In genomic region chr6:49541210-49541724, GRCh38 we compare ENCODE assay signal across 1 cellular context.
A peak's percentile ranks its signal among the peaks of the same experiment; 100 is the strongest.
TF ChIP-seq lines count a peak whose summit lies in the region.

No MANE protein-coding gene starts in this region.

TF ChIP-seq in K562, 482 proteins besides CTCF, POLR2A, EP300 and RAD21 (continued from another document and continues in another):
- TF ChIP-seq AFF4 (CRISPR knock-in tag; IDR thresholded peaks at IDR 0.05) (no peak), TEAD4 (IDR thresholded peaks at IDR 0.05; ENCODE audit: low read length) (peak; percentile 11; the same call in 1 of the 2 replicates), TEAD4 (CRISPR knock-in tag; IDR thresholded peaks at IDR 0.05; ENCODE audit: borderline replicate concordance) (no peak), ZNF75A (CRISPR knock-in tag; IDR thresholded peaks at IDR 0.05) (no peak), ZNF143 (CRISPR knock-in tag; IDR thresholded peaks at IDR 0.05) (no peak), ZFP1 (CRISPR knock-in tag; IDR thresholded peaks at IDR 0.05) (no peak), ETV6 (IDR thresholded peaks at IDR 0.05; ENCODE audit: borderline replicate concordance in 1 of 2, low read depth in 2 of 2, low read length in 1 of 2) (no peak), ETV6 (CRISPR knock-in tag; IDR thresholded peaks at IDR 0.05; ENCODE audit: borderline replicate concordance) (no peak), ZNF655 (CRISPR knock-in tag; IDR thresholded peaks at IDR 0.05) (no peak), RBM14 (IDR thresholded peaks at IDR 0.05; ENCODE audit: borderline replicate concordance, insufficient read depth, low read depth, low read length) (no peak), JUNB (CRISPR knock-in tag; conservative IDR thresholded peaks at IDR 0.05) (no peak), CHD2 (IDR thresholded peaks at IDR 0.05; ENCODE audit: low read depth, low read length) (no peak), ZNF224 (CRISPR knock-in tag; IDR thresholded peaks at IDR 0.05) (no peak), TFAP4 (CRISPR knock-in tag; IDR thresholded peaks at IDR 0.05; ENCODE audit: borderline replicate concordance) (no peak), CBFB (CRISPR knock-in tag; IDR thresholded peaks at IDR 0.05) (no peak), KLF1 (tag; IDR thresholded peaks at IDR 0.05) (no peak), ZFP36 (IDR thresholded peaks at IDR 0.05; ENCODE audit: low read depth, low read length, partially characterized antibody) (no peak), MEF2D (tag; conservative IDR thresholded peaks at IDR 0.05; ENCODE audit: low read depth) (no peak), ETV1 (tag; conservative IDR thresholded peaks at IDR 0.05; ENCODE audit: low read depth) (peak; percentile 73), POLR2AphosphoS2 (IDR thresholded peaks at IDR 0.05; ENCODE audit: low read length) (no peak), ZNF263 (CRISPR knock-in tag; IDR thresholded peaks at IDR 0.05; ENCODE audit: borderline replicate concordance) (no peak), HSF4 (CRISPR knock-in tag; IDR thresholded peaks at IDR 0.05; ENCODE audit: borderline replicate concordance) (no peak), ZNF512 (tag; IDR thresholded peaks at IDR 0.05) (no peak), BCOR (IDR thresholded peaks at IDR 0.05) (no peak), SETDB1 (IDR thresholded peaks at IDR 0.05; ENCODE audit: low read length) (no peak), SRSF9 (IDR thresholded peaks at IDR 0.05; ENCODE audit: borderline replicate concordance, low read depth, low read length) (no peak), SMAD1 (IDR thresholded peaks at IDR 0.05; ENCODE audit: low read depth, low read length, partially characterized antibody) (no peak), MAFF (IDR thresholded peaks at IDR 0.05; ENCODE audit: low read length) (peak; percentile 94), HES1 (IDR thresholded peaks at IDR 0.05; ENCODE audit: low read depth) (no peak), ZNF274 (IDR thresholded peaks at IDR 0.05; ENCODE audit: borderline replicate concordance, low read depth, low read length) (no peak), ELF4 (CRISPR knock-in tag; IDR thresholded peaks at IDR 0.05) (no peak), PHB (CRISPR knock-in tag; IDR thresholded peaks at IDR 0.05) (no peak), EZH2 (IDR thresholded peaks at IDR 0.05; ENCODE audit: borderline replicate concordance, low read depth, low read length) (no peak), ZNF436 (CRISPR knock-in tag; IDR thresholded peaks at IDR 0.05) (no peak), EGR1 (conservative IDR thresholded peaks at IDR 0.05) (no peak), MECOM (CRISPR knock-in tag; IDR thresholded peaks at IDR 0.05) (no peak), PTTG1 (tag; IDR thresholded peaks at IDR 0.05; ENCODE audit: low read depth) (no peak), FOXP1 (CRISPR knock-in tag; IDR thresholded peaks at IDR 0.05) (no peak), BRCA1 (IDR thresholded peaks at IDR 0.05) (no peak), BRCA1 (CRISPR knock-in tag; IDR thresholded peaks at IDR 0.05) (no peak), PHTF2 (CRISPR knock-in tag; IDR thresholded peaks at IDR 0.05) (no peak), ZBTB11 (CRISPR knock-in tag; IDR thresholded peaks at IDR 0.05) (no peak), PRMT5 (CRISPR knock-in tag; IDR thresholded peaks at IDR 0.05) (no peak), PURB (CRISPR knock-in tag; IDR thresholded peaks at IDR 0.05; ENCODE audit: low read depth) (no peak), SOX6 (IDR thresholded peaks at IDR 0.05) (peak; percentile 68), ZFX (CRISPR knock-in tag; IDR thresholded peaks at IDR 0.05) (no peak), SNAPC5 (CRISPR knock-in tag; IDR thresholded peaks at IDR 0.05) (no peak), FOXK2 (conservative IDR thresholded peaks at IDR 0.05 in 1 of 2, IDR thresholded peaks at IDR 0.05 in 1 of 2; ENCODE audit: low read depth in 2 of 2) (no peak), SAFB2 (IDR thresholded peaks at IDR 0.05; ENCODE audit: borderline replicate concordance, low read depth, low read length, severe bottlenecking) (no peak), DDX20 (tag; IDR thresholded peaks at IDR 0.05; ENCODE audit: low read depth) (no peak), ELF1 (tag; IDR thresholded peaks at IDR 0.05) (no peak), OTX1 (CRISPR knock-in tag; IDR thresholded peaks at IDR 0.05) (no peak), CBX8 (IDR thresholded peaks at IDR 0.05; ENCODE audit: borderline replicate concordance, extremely low read depth, low read depth, low read length, poor library complexity, severe bottlenecking) (no peak), MXD1 (CRISPR knock-in tag; IDR thresholded peaks at IDR 0.05; ENCODE audit: borderline replicate concordance, poor library complexity, severe bottlenecking) (no peak), KAT7 (CRISPR knock-in tag; IDR thresholded peaks at IDR 0.05; ENCODE audit: borderline replicate concordance) (no peak), ZC3H4 (CRISPR knock-in tag; IDR thresholded peaks at IDR 0.05; ENCODE audit: borderline replicate concordance) (no peak), SNIP1 (IDR thresholded peaks at IDR 0.05; ENCODE audit: low read depth) (no peak), RNF219 (CRISPR knock-in tag; IDR thresholded peaks at IDR 0.05) (no peak), STAT5B (CRISPR knock-in tag; IDR thresholded peaks at IDR 0.05) (no peak), MYBL2 (IDR thresholded peaks at IDR 0.05; ENCODE audit: low read depth) (peak; percentile 36; the same call in 1 of the 2 replicates), MYBL2 (CRISPR knock-in tag; IDR thresholded peaks at IDR 0.05; ENCODE audit: borderline replicate concordance) (no peak), MYC (IDR thresholded peaks at IDR 0.05; ENCODE audit: low read depth, low read length) (no peak), MYC (CRISPR knock-in tag; IDR thresholded peaks at IDR 0.05; ENCODE audit: borderline replicate concordance, low read depth) (no peak), TSC22D4 (tag; IDR thresholded peaks at IDR 0.05) (no peak), ZNF77 (CRISPR knock-in tag; IDR thresholded peaks at IDR 0.05) (no peak), RBM22 (IDR thresholded peaks at IDR 0.05; ENCODE audit: low read depth, low read length, poor library complexity, severe bottlenecking) (no peak), GTF2E2 (tag; IDR thresholded peaks at IDR 0.05) (no peak), ZNF347 (CRISPR knock-in tag; IDR thresholded peaks at IDR 0.05; ENCODE audit: low read depth) (no peak), HNRNPL (IDR thresholded peaks at IDR 0.05; ENCODE audit: low read depth, low read length) (no peak), ZFP30 (CRISPR knock-in tag; IDR thresholded peaks at IDR 0.05; ENCODE audit: borderline replicate concordance) (no peak)
